Comparison of ENCODE assay signal across 11 cellular contexts in genomic region chr16:77298638-77299360, GRCh38.
A peak's percentile ranks its signal among the peaks of the same experiment; 100 is the strongest.
DNase-seq lines count a peak whose midpoint lies in the region; ATAC-seq, FAIRE-seq and TF ChIP-seq lines count a peak whose summit lies in the region.
"Had no signal": no experiment of that assay in that cellular context is flagged by ENCODE, and none has a peak within 500 bp of the region (broad histone marks: within the 10 kb centered on the region; RNA-seq: fewer than 3 reads in every experiment).

No MANE protein-coding gene starts in this region.

- no peak overlapping the region for H3K4me3 ChIP-seq in RWPE2 (ENCODE audit: severe bottlenecking)
- H3K4me3 ChIP-seq in foreskin fibroblast (ENCODE audit: low read depth in 1 of 2, low read length in 2 of 2) = no peak overlapping the region
- H3K4me3 ChIP-seq in Peyer's patch = no peak overlapping the region
- H3K4me3 ChIP-seq: GM23338 had no signal

- H3K36me3 ChIP-seq in RWPE2 (ENCODE audit: low read depth) = no peaks in the 10 kb centered on the region
- H3K36me3 ChIP-seq in Peyer's patch = no peaks in the 10 kb centered on the region

- ATAC-seq in RWPE2 (ENCODE audit: low read depth) = peak; percentile 97
- no peak for ATAC-seq in left lobe of liver
- ATAC-seq: GM23338 had no signal

- DNase-seq in SIG-M5 treated with dmso at 0.1 percent for 504 hours (lab: John Stamatoyannopoulos, UW; ENCODE audit: unreplicated experiment) (peak; percentile 12), SIG-M5 (lab: John Stamatoyannopoulos, UW) (no peak), RWPE2 (ENCODE audit: low spot score) (peak; percentile 91), foreskin fibroblast (peak; percentile 78 to 96), urothelium cell line (ENCODE audit: low spot score) (peak; percentile 73), NCI-H2107 treated with DMSO at 0.1 percent for 48 hours (lab: John Stamatoyannopoulos, UW; ENCODE audit: unreplicated experiment) (no peak), Peyer's patch (no peak), left lobe of liver (ENCODE audit: low spot score) (no peak)
- DNase-seq: aorta had no signal

- no peak for TF ChIP-seq POLR2A in Peyer's patch (IDR thresholded peaks at IDR 0.05)

- no peak for FAIRE-seq in urothelium cell line (lab: Jason Lieb, UNC)

- TF ChIP-seq CTCF in RWPE2 (IDR thresholded peaks at IDR 0.05; ENCODE audit: poor library complexity, severe bottlenecking) (no peak), foreskin fibroblast (IDR thresholded peaks at IDR 0.05; ENCODE audit: low read depth, low read length) (no peak), Peyer's patch (IDR thresholded peaks at IDR 0.05) (no peak)

- H3K9me3 ChIP-seq in RWPE2 (ENCODE audit: severe bottlenecking) = no peaks in the 10 kb centered on the region
- no peaks in the 10 kb centered on the region for H3K9me3 ChIP-seq in Peyer's patch

- peak overlapping the region; percentile 58 for H3K27ac ChIP-seq in RWPE2 (ENCODE audit: poor library complexity, severe bottlenecking)
- no peak overlapping the region for H3K27ac ChIP-seq in Peyer's patch
- H3K27ac ChIP-seq: 22Rv1 had no signal

- H3K27me3 ChIP-seq in RWPE2 (ENCODE audit: insufficient read depth, poor library complexity, severe bottlenecking) (no peaks in the 10 kb centered on the region), Peyer's patch (no peaks in the 10 kb centered on the region)

- H3K4me1 ChIP-seq in RWPE2 (ENCODE audit: insufficient read depth, poor library complexity, severe bottlenecking) (peaks cover 28% of the 10 kb centered on the region), Peyer's patch (no peaks in the 10 kb centered on the region)

Comparison
In these comparisons a context has a peak if more than half of its experiments do, and no peak if none do; other contexts are left out.
1. DNase-seq: peak in SIG-M5 treated with dmso at 0.1 percent for 504 hours (single experiment), RWPE2 (single experiment), foreskin fibroblast (2 of 2) and urothelium cell line (single experiment); none in SIG-M5 (single experiment), NCI-H2107 treated with DMSO at 0.1 percent for 48 hours (single experiment), Peyer's patch (0 of 3) and left lobe of liver (single experiment).